Comparison of ENCODE assay signal across 2 cellular contexts in the genomic region with DNA sequence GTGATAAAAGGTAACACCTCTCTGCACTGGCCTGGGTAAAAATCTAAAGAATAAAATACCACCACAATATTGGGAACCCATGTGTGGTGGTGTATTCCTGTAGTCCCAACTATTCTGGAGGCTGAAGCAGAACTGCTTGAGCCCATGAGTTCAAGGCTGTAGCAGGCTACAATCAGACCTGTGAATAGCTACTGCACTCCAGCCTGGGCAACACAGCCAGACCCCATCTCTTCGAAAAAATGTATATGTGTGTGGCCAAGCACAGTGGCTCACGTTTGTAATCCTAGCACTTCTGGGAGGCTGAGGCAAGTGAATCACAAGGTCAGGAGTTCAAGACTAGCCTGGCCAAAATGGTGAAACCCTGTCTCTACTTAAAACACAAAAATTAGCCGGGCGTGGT.
A peak's percentile ranks its signal among the peaks of the same experiment; 100 is the strongest.
TF ChIP-seq lines count a peak whose summit lies in the region.

No MANE protein-coding gene starts in this region.

TF ChIP-seq in HEK293, 187 proteins besides CTCF, POLR2A, EP300 and RAD21:
- TF ChIP-seq, protein P1, sequence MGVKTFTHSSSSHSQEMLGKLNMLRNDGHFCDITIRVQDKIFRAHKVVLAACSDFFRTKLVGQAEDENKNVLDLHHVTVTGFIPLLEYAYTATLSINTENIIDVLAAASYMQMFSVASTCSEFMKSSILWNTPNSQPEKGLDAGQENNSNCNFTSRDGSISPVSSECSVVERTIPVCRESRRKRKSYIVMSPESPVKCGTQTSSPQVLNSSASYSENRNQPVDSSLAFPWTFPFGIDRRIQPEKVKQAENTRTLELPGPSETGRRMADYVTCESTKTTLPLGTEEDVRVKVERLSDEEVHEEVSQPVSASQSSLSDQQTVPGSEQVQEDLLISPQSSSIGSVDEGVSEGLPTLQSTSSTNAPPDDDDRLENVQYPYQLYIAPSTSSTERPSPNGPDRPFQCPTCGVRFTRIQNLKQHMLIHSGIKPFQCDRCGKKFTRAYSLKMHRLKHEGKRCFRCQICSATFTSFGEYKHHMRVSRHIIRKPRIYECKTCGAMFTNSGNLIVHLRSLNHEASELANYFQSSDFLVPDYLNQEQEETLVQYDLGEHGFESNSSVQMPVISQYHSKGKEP (tag by site-specific recombination; IDR thresholded peaks at IDR 0.05), result no peak
- TF ChIP-seq ZNF121 (tag by site-specific recombination; IDR thresholded peaks at IDR 0.05) (0 out of 2 replicates have a peak, but pooled peaks have one; percentile 65), ZNF654 (tag by site-specific recombination; IDR thresholded peaks at IDR 0.05; ENCODE audit: low read depth) (no peak), ZSCAN30 (tag by site-specific recombination; IDR thresholded peaks at IDR 0.05) (no peak), ZNF223 (tag by site-specific recombination; IDR thresholded peaks at IDR 0.05) (no peak)
TF ChIP-seq in HEK293: peak in this region for 1.

TF ChIP-seq in K562, 482 proteins besides CTCF, POLR2A, EP300 and RAD21:
- no peak for TF ChIP-seq IRF2 (CRISPR knock-in tag; IDR thresholded peaks at IDR 0.05)
- 0 out of 2 replicates have a peak, but pooled peaks have one; percentile 26 for TF ChIP-seq BCOR (IDR thresholded peaks at IDR 0.05)
- no peak for TF ChIP-seq MTA2 (IDR thresholded peaks at IDR 0.05; ENCODE audit: low read depth)
- TF ChIP-seq ZNF121 (CRISPR knock-in tag; conservative IDR thresholded peaks at IDR 0.05), result peak; percentile 92
- peak; percentile 17 for TF ChIP-seq RBM25 (IDR thresholded peaks at IDR 0.05; ENCODE audit: low read depth, low read length, severe bottlenecking)
